10 cellular contexts compared by ENCODE assay signal in genomic region chr20:4925842-4926530, GRCh38.
DNase-seq lines count a peak whose midpoint lies in the region; ATAC-seq and TF ChIP-seq lines count a peak whose summit lies in the region.
"Had no signal": no experiment of that assay in that cellular context is flagged by ENCODE, and none has a peak within 500 bp of the region (broad histone marks: within the 10 kb centered on the region; RNA-seq: fewer than 3 reads in every experiment).

No MANE protein-coding gene starts in this region.

- DNase-seq in LNCaP clone FGC (ENCODE audit: low read depth) (peak; percentile 63), chondrocyte (ENCODE audit: low spot score) (no peak), left kidney (ENCODE audit: low read depth, low spot score) (peak; percentile 23), activated gamma-delta T cell (lab: John Stamatoyannopoulos, UW) (no peak), HuH-7.5 (ENCODE audit: low spot score) (no peak)
- DNase-seq: naive B cell had no signal

- no peaks in the 10 kb centered on the region for H3K27me3 Mint-ChIP-seq in chondrocyte (ENCODE audit: low read depth)
- H3K27me3 Mint-ChIP-seq in stimulated activated memory B cell treated with anti-CD40 and anti-IgM and Interleukin-4, amounts not matched to agents 10 μg/mL and 1 μg/mL and 100 μg/mL, for 72 hours: no peaks in the 10 kb centered on the region
- H3K27me3 Mint-ChIP-seq: naive B cell had no signal

- no peak for TF ChIP-seq CTCF in LNCaP clone FGC (IDR thresholded peaks at IDR 0.05; ENCODE audit: control insufficient read depth, extremely low read depth, insufficient read depth)
- no peak for TF ChIP-seq CTCF in chondrocyte (IDR thresholded peaks at IDR 0.05)

- peak overlapping the region; percentile 10 for H3K4me3 Mint-ChIP-seq in chondrocyte (ENCODE audit: unreplicated experiment)
- no peak overlapping the region for H3K4me3 Mint-ChIP-seq in stimulated activated memory B cell treated with anti-CD40 and anti-IgM and Interleukin-4, amounts not matched to agents 10 μg/mL and 1 μg/mL and 100 μg/mL, for 72 hours
- H3K4me3 Mint-ChIP-seq: naive B cell had no signal

- peak overlapping the region in 2 of 5 donors; percentile 17 to 34 for H3K9ac ChIP-seq in subcutaneous abdominal adipose tissue (ENCODE audit: low read length in 5 of 5)

- no peaks in the 10 kb centered on the region for H3K9me3 Mint-ChIP-seq in chondrocyte (ENCODE audit: low read depth)
- H3K9me3 Mint-ChIP-seq in stimulated activated memory B cell treated with anti-CD40 and anti-IgM and Interleukin-4, amounts not matched to agents 10 μg/mL and 1 μg/mL and 100 μg/mL, for 72 hours: no peaks in the 10 kb centered on the region
- H3K9me3 Mint-ChIP-seq: naive B cell had no signal

- no peaks in the 10 kb centered on the region for H3K27me3 ChIP-seq in subcutaneous abdominal adipose tissue (ENCODE audit: control insufficient read depth in 5 of 5, insufficient read depth in 4 of 5, low read length in 5 of 5)

- no peak for ATAC-seq in HG03045 (IDR thresholded peaks at IDR 0.05; ENCODE audit: unreplicated experiment)
- ATAC-seq in stimulated activated memory B cell treated with anti-CD40 and anti-IgM and Interleukin-4, amounts not matched to agents 10 μg/mL and 1 μg/mL and 100 μg/mL, for 72 hours: no peak
- ATAC-seq: Panc1 had no signal

- H3K4me3 ChIP-seq in LNCaP clone FGC (ENCODE audit: low read depth, low read length) (0 out of 2 replicates have a peak overlapping the region, but pooled peaks have one; percentile 0), subcutaneous abdominal adipose tissue (ENCODE audit: low read depth in 1 of 5, low read length in 5 of 5) (peak overlapping the region in 2 of 5 donors; percentile 19 to 20)

- peaks cover 2% of the 10 kb centered on the region for H3K36me3 Mint-ChIP-seq in chondrocyte (ENCODE audit: low read depth)
- H3K36me3 Mint-ChIP-seq in stimulated activated memory B cell treated with anti-CD40 and anti-IgM and Interleukin-4, amounts not matched to agents 10 μg/mL and 1 μg/mL and 100 μg/mL, for 72 hours: peaks cover 75% of the 10 kb centered on the region

- H3K27ac Mint-ChIP-seq in chondrocyte (ENCODE audit: unreplicated experiment): peak overlapping the region; percentile 92
- H3K27ac Mint-ChIP-seq in stimulated activated memory B cell treated with anti-CD40 and anti-IgM and Interleukin-4, amounts not matched to agents 10 μg/mL and 1 μg/mL and 100 μg/mL, for 72 hours: no peak overlapping the region

- H3K4me1 Mint-ChIP-seq in chondrocyte (ENCODE audit: low read depth): peaks cover 30% of the 10 kb centered on the region
- peaks cover 55% of the 10 kb centered on the region for H3K4me1 Mint-ChIP-seq in stimulated activated memory B cell treated with anti-CD40 and anti-IgM and Interleukin-4, amounts not matched to agents 10 μg/mL and 1 μg/mL and 100 μg/mL, for 72 hours

- H3K4me1 ChIP-seq in subcutaneous abdominal adipose tissue (ENCODE audit: control insufficient read depth in 5 of 5, insufficient read depth in 5 of 5, low read length in 5 of 5): peaks cover 3 to 23% (median 10%) of the 10 kb centered on the region in 5 donors

- H3K36me3 ChIP-seq in subcutaneous abdominal adipose tissue (ENCODE audit: control insufficient read depth in 5 of 5, insufficient read depth in 5 of 5, low read length in 5 of 5): peaks cover 0 to 3% (median 0%) of the 10 kb centered on the region in 5 donors

- peak overlapping the region; percentile 63 for H3K27ac ChIP-seq in subcutaneous abdominal adipose tissue (ENCODE audit: low read depth, low read length)

- H3K9me3 ChIP-seq in subcutaneous abdominal adipose tissue (ENCODE audit: control insufficient read depth in 5 of 5, low read length in 5 of 5): no peaks in the 10 kb centered on the region

Comparison
In these comparisons a context has a peak if more than half of its experiments do, and no peak if none do; other contexts are left out.
1. DNase-seq: peak in LNCaP clone FGC (single experiment) and left kidney (single experiment); none in chondrocyte (single experiment), activated gamma-delta T cell (single experiment) and HuH-7.5 (single experiment).